Comparison of ENCODE assay signal across 16 cellular contexts in the genomic region with DNA sequence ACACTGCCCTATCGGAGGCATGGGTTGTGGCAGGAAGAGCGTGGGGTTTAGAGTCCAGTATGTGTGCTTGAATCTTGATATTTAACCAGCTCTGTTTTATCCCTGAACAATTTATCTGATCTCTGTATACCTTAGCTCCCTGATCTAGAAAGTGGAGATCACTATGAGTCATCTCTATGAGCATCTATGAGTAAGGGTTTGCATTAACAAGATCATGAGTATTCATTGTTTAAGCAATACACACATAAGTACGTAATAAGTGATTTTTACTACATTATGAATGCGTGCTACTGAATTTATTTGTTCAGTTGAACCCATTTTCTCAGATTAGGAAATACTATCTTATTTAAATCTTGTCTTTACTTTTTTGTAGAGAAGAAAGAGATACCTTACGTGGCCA. TPM values are rescaled to one million over a fixed set of nuclear protein-coding genes. Genes with fewer than 3 reads are reported as not detected.
DNase-seq lines count a peak whose midpoint lies in the region; ATAC-seq and TF ChIP-seq lines count a peak whose summit lies in the region.
"Had no signal": no experiment of that assay in that cellular context is flagged by ENCODE, and none has a peak within 500 bp of the region (broad histone marks: within the 10 kb centered on the region; RNA-seq: fewer than 3 reads in every experiment).

No MANE protein-coding gene starts in this region.

- H4K20me1 ChIP-seq in PC-9 (ENCODE audit: insufficient read depth), result peaks cover 7% of the 10 kb centered on the region

- H3K9me2 ChIP-seq in PC-9 (ENCODE audit: insufficient read depth), result no peaks in the 10 kb centered on the region

- no peak for DNase-seq in activated CD8-positive, alpha-beta T cell treated with anti-CD3 and anti-CD28 coated beads for 36 hours
- no peak for DNase-seq in activated CD8-positive, alpha-beta T cell treated with anti-CD3 and anti-CD28 coated beads, Interleukin-2, amount 10 ng/mL, durations not matched to agents 7 days and 5 days
- DNase-seq in PC-9, result peak in 1 of 2 experiments; percentile 61
- DNase-seq in dedifferentiated amniotic fluid mesenchymal stem cell (ENCODE audit: extremely low spot score), result peak; percentile 23
- DNase-seq in skeletal muscle cell (ENCODE audit: low read depth), result peak; percentile 68
- no peak for DNase-seq in DMS 273 (lab: John Stamatoyannopoulos, UW; ENCODE audit: unreplicated experiment)
- DNase-seq in DMS114 treated with DMSO at 0.1 percent for 48 hours (lab: John Stamatoyannopoulos, UW; ENCODE audit: unreplicated experiment), result no peak
- DNase-seq: activated CD4-positive, CD25-positive, alpha-beta regulatory T cell; glutamatergic neuron; left ventricle myocardium superior; NCI-H1092 treated with DMSO at 0.1 percent for 48 hours; NCI-H526 treated with DMSO at 0.1 percent for 48 hours; spleen had no signal

- peak overlapping the region; percentile 31 for H3K27ac ChIP-seq in PC-9
- H3K27ac ChIP-seq: neural progenitor cell, spleen had no signal

- BruUV-seq in PC-9 (replicated peaks; lab: Mats Ljungman, UMichigan), result no TSS peak

- peaks cover 36% of the 10 kb centered on the region for H3K36me3 ChIP-seq in PC-9 (ENCODE audit: low read depth)

- H3K9me3 Mint-ChIP-seq in activated CD8-positive, alpha-beta T cell treated with anti-CD3 and anti-CD28 coated beads for 36 hours, result no peaks in the 10 kb centered on the region
- H3K9me3 Mint-ChIP-seq in activated CD8-positive, alpha-beta T cell treated with anti-CD3 and anti-CD28 coated beads, Interleukin-2, amount 10 ng/mL, durations not matched to agents 7 days and 5 days (ENCODE audit: insufficient read depth), result no peaks in the 10 kb centered on the region
- H3K9me3 Mint-ChIP-seq: activated T-helper 2 cell treated with anti-CD3 and anti-CD28 coated beads, Interferon-gamma antibody, Interleukin-2, Interleukin-4, amounts not matched to agents 10 μg/mL and 5 μg/mL and 100 μg/mL, durations not matched to agents 14 hours and 24 hours and 36 hours; neural progenitor cell had no signal

- H3K4me3 Mint-ChIP-seq in activated CD8-positive, alpha-beta T cell treated with anti-CD3 and anti-CD28 coated beads for 36 hours, result no peak overlapping the region
- H3K4me3 Mint-ChIP-seq in activated CD8-positive, alpha-beta T cell treated with anti-CD3 and anti-CD28 coated beads, Interleukin-2, amount 10 ng/mL, durations not matched to agents 7 days and 5 days, result no peak overlapping the region
- H3K4me3 Mint-ChIP-seq: neural progenitor cell had no signal

- CTCF ChIA-PET in activated CD8-positive, alpha-beta T cell treated with anti-CD3 and anti-CD28 coated beads for 36 hours (lab: Charles Lee), result no interaction called here
- CTCF ChIA-PET in activated CD8-positive, alpha-beta T cell treated with anti-CD3 and anti-CD28 coated beads, Interleukin-2, amount 10 ng/mL, durations not matched to agents 7 days and 5 days (lab: Charles Lee), result no interaction called here
- CTCF ChIA-PET in PC-9 (lab: Charles Lee), result no interaction called here

- H3K36me3 Mint-ChIP-seq in activated CD8-positive, alpha-beta T cell treated with anti-CD3 and anti-CD28 coated beads for 36 hours (ENCODE audit: low read depth), result peaks cover 54% of the 10 kb centered on the region
- H3K36me3 Mint-ChIP-seq in activated CD8-positive, alpha-beta T cell treated with anti-CD3 and anti-CD28 coated beads, Interleukin-2, amount 10 ng/mL, durations not matched to agents 7 days and 5 days (ENCODE audit: low read depth), result peaks cover 32% of the 10 kb centered on the region

- H3K9me3 ChIP-seq in PC-9 (ENCODE audit: insufficient read depth, low read depth), result no peaks in the 10 kb centered on the region
- H3K9me3 ChIP-seq: spleen had no signal

- H3K27me3 ChIP-seq in PC-9 (ENCODE audit: insufficient read depth, low read depth), result no peaks in the 10 kb centered on the region
- H3K27me3 ChIP-seq: neural progenitor cell, spleen had no signal

- peaks cover 6% of the 10 kb centered on the region; the same call in 1 of the 2 replicates for H3F3A ChIP-seq in PC-9 (ENCODE audit: insufficient read depth, low read depth)

- peaks cover 8% of the 10 kb centered on the region for H3K4me1 Mint-ChIP-seq in activated CD8-positive, alpha-beta T cell treated with anti-CD3 and anti-CD28 coated beads for 36 hours (ENCODE audit: low read depth)
- no peaks in the 10 kb centered on the region for H3K4me1 Mint-ChIP-seq in activated CD8-positive, alpha-beta T cell treated with anti-CD3 and anti-CD28 coated beads, Interleukin-2, amount 10 ng/mL, durations not matched to agents 7 days and 5 days (ENCODE audit: low read depth)
- H3K4me1 Mint-ChIP-seq: neural progenitor cell had no signal

- H2AFZ ChIP-seq in PC-9, result no peak overlapping the region
- H2AFZ ChIP-seq: neural progenitor cell had no signal

- H3K79me2 ChIP-seq in PC-9 (ENCODE audit: low read depth), result no peaks in the 10 kb centered on the region

- POLR2A ChIA-PET in activated CD8-positive, alpha-beta T cell treated with anti-CD3 and anti-CD28 coated beads for 36 hours (lab: Charles Lee), result no interaction called here
- POLR2A ChIA-PET in activated CD8-positive, alpha-beta T cell treated with anti-CD3 and anti-CD28 coated beads, Interleukin-2, amount 10 ng/mL, durations not matched to agents 7 days and 5 days (lab: Charles Lee), result no interaction called here
- POLR2A ChIA-PET in PC-9 (lab: Charles Lee; ENCODE audit: unreplicated experiment), result interaction anchor here (0.5 kb wide), 2 partner anchors 99 to 315 kb away, joined by 5 to 14 read pairs; no protein-coding TSS in a partner anchor

- H3K4me1 ChIP-seq in PC-9 (replicated peaks; ENCODE audit: insufficient read depth), result peaks cover 27% of the 10 kb centered on the region
- H3K4me1 ChIP-seq: neural progenitor cell, spleen had no signal

- H3K4me3 ChIP-seq in PC-9, result no peak overlapping the region
- no peak overlapping the region for H3K4me3 ChIP-seq in skeletal muscle cell (ENCODE audit: low read depth, low read length)
- H3K4me3 ChIP-seq: neural progenitor cell, spleen had no signal

- ATAC-seq in activated CD8-positive, alpha-beta T cell treated with anti-CD3 and anti-CD28 coated beads for 36 hours, result peak; percentile 34
- no peak for ATAC-seq in activated CD8-positive, alpha-beta T cell treated with anti-CD3 and anti-CD28 coated beads, Interleukin-2, amount 10 ng/mL, durations not matched to agents 7 days and 5 days
- no peak for ATAC-seq in HG03378 (IDR thresholded peaks at IDR 0.05; ENCODE audit: unreplicated experiment)
- ATAC-seq: left ventricle myocardium superior had no signal

- no peaks in the 10 kb centered on the region for H3K27me3 Mint-ChIP-seq in activated CD8-positive, alpha-beta T cell treated with anti-CD3 and anti-CD28 coated beads for 36 hours
- H3K27me3 Mint-ChIP-seq in activated CD8-positive, alpha-beta T cell treated with anti-CD3 and anti-CD28 coated beads, Interleukin-2, amount 10 ng/mL, durations not matched to agents 7 days and 5 days (ENCODE audit: low read depth), result no peaks in the 10 kb centered on the region

- H3K4me2 ChIP-seq in PC-9, result no peak overlapping the region
- H3K4me2 ChIP-seq: neural progenitor cell had no signal

- TF ChIP-seq CTCF in activated CD8-positive, alpha-beta T cell treated with anti-CD3 and anti-CD28 coated beads for 36 hours (IDR thresholded peaks at IDR 0.05), result no peak
- no peak for TF ChIP-seq CTCF in PC-9 (conservative IDR thresholded peaks at IDR 0.05)

- intact Hi-C loops in activated CD8-positive, alpha-beta T cell treated with anti-CD3 and anti-CD28 coated beads for 36 hours (cut with micrococcal nuclease), result no loop called here
- intact Hi-C loops in PC-9 (cut with micrococcal nuclease; ENCODE audit: unreplicated experiment), result loop anchor here (10.0 kb wide), 2 partner anchors 444 to 626 kb away; partner anchors contain the start of gene FLVCR2

- H3K27ac Mint-ChIP-seq in activated CD8-positive, alpha-beta T cell treated with anti-CD3 and anti-CD28 coated beads for 36 hours, result no peak overlapping the region
- no peak overlapping the region for H3K27ac Mint-ChIP-seq in activated CD8-positive, alpha-beta T cell treated with anti-CD3 and anti-CD28 coated beads, Interleukin-2, amount 10 ng/mL, durations not matched to agents 7 days and 5 days
- H3K27ac Mint-ChIP-seq: neural progenitor cell had no signal

RNA-seq across cellular contexts. Expression of gene GPATCH2L, which starts 49.4 kb away (rescaled TPM):
- total RNA-seq in activated CD8-positive, alpha-beta T cell treated with anti-CD3 and anti-CD28 coated beads for 36 hours, result 10 to 100 TPM; 54.0 to 58.2 TPM
- total RNA-seq in activated CD8-positive, alpha-beta T cell treated with anti-CD3 and anti-CD28 coated beads, Interleukin-2, amount 10 ng/mL, durations not matched to agents 7 days and 5 days, result 10 to 100 TPM; 52.8 to 55.9 TPM
- total RNA-seq in PC-9 (2021), result 124 and 142 TPM in 2 replicates

Comparison
In these comparisons a context has a peak if more than half of its experiments do, and no peak if none do; other contexts are left out.
1. DNase-seq: peak in dedifferentiated amniotic fluid mesenchymal stem cell (single experiment) and skeletal muscle cell (single experiment); none in activated CD8-positive, alpha-beta T cell treated with anti-CD3 and anti-CD28 coated beads for 36 hours (single experiment), activated CD8-positive, alpha-beta T cell treated with anti-CD3 and anti-CD28 coated beads, Interleukin-2, amount 10 ng/mL, durations not matched to agents 7 days and 5 days (single experiment), DMS 273 (single experiment) and DMS114 treated with DMSO at 0.1 percent for 48 hours (single experiment).